ENCODE assay signal across 18 cellular contexts in genomic region chr1:57578099-57578498, GRCh38.
"Had no signal": no experiment of that assay in that cellular context is flagged by ENCODE, and none has a peak within 500 bp of the region (broad histone marks: within the 10 kb centered on the region; RNA-seq: fewer than 3 reads in every experiment).

No MANE protein-coding gene starts in this region.

- ATAC-seq: Panc1, PC-3, SK-N-SH treated with all-trans-retinoic acid at 6 μM for 48 hours had no signal

- H3K27ac ChIP-seq: RWPE1 had no signal

- DNase-seq: KBM-7; MM.1S; NCI-H1092 treated with DMSO at 0.1 percent for 48 hours; NCI-H1436; NCI-H187; NCI-H2029; NCI-H2081 treated with DMSO at 0.1 percent for 48 hours; NCI-H2171; NCI-H226; NCI-H446; NCI-H510A; NCI-H524 treated with DMSO at 0.1 percent for 48 hours; NK-92 treated with Interleukin-12 subunit alpha and Interleukin-12 subunit beta, amount 100 ng/mL, for 24 hours; PC-3; SHP77 had no signal
